8 cellular contexts compared by ENCODE assay signal in genomic region chr3:39541917-39542329, GRCh38.
DNase-seq lines count a peak whose midpoint lies in the region; TF ChIP-seq lines count a peak whose summit lies in the region.

No MANE protein-coding gene starts in this region.

- H3K4me1 ChIP-seq in OCI-LY1 (ENCODE audit: insufficient read depth, low read length, severe bottlenecking) (no peaks in the 10 kb centered on the region), fibroblast of lung (ENCODE audit: control insufficient read depth, extremely low read depth, insufficient read depth, low read length) (no peaks in the 10 kb centered on the region), smooth muscle cell (ENCODE audit: low read depth) (no peaks in the 10 kb centered on the region), ovary (ENCODE audit: insufficient read depth) (no peaks in the 10 kb centered on the region)

- H3K9ac ChIP-seq in OCI-LY1 (ENCODE audit: low read length) (no peak overlapping the region), fibroblast of lung (ENCODE audit: insufficient read depth, low read length) (no peak overlapping the region), smooth muscle cell (ENCODE audit: low read depth) (no peak overlapping the region)

- DNase-seq in NCI-H2171 treated with DMSO at 0.1 percent for 48 hours (lab: John Stamatoyannopoulos, UW) (peak; percentile 2), NCI-H2171 (lab: John Stamatoyannopoulos, UW) (no peak), fibroblast of lung (ENCODE audit: low read depth in 2 of 2) (peak; percentile 15 to 34), smooth muscle cell (lab: John Stamatoyannopoulos, UW; ENCODE audit: unreplicated experiment) (no peak), nucleus accumbens (lab: John Stamatoyannopoulos, UW) (no peak), mesenteric fat pad (ENCODE audit: low spot score) (no peak), ovary (no peak)

- TF ChIP-seq CTCF in OCI-LY1 (IDR thresholded peaks at IDR 0.05; ENCODE audit: low read length) (peak; percentile 56; the same call in 1 of the 2 replicates), fibroblast of lung (conservative IDR thresholded peaks at IDR 0.05 in 1 of 2, IDR thresholded peaks at IDR 0.05 in 1 of 2; ENCODE audit: low read depth in 1 of 2, low read length in 2 of 2) (peak; percentile 30 to 50), smooth muscle cell (IDR thresholded peaks at IDR 0.05; ENCODE audit: borderline replicate concordance, insufficient read depth, poor library complexity, severe bottlenecking) (peak; percentile 59), ovary (IDR thresholded peaks at IDR 0.05) (no peak)

- TF ChIP-seq POLR2A in ovary (IDR thresholded peaks at IDR 0.05): no peak

- H3K36me3 ChIP-seq in OCI-LY1 (ENCODE audit: insufficient read depth, low read length): no peaks in the 10 kb centered on the region
- H3K36me3 ChIP-seq in fibroblast of lung (ENCODE audit: control insufficient read depth, insufficient read depth, low read length): no peaks in the 10 kb centered on the region
- H3K36me3 ChIP-seq in smooth muscle cell (ENCODE audit: low read depth): no peaks in the 10 kb centered on the region
- no peaks in the 10 kb centered on the region for H3K36me3 ChIP-seq in ovary

- H3K4me3 ChIP-seq in OCI-LY1 (ENCODE audit: low read depth, low read length, poor library complexity, severe bottlenecking) (no peak overlapping the region), fibroblast of lung (replicated peaks in 1 of 4; ENCODE audit: control extremely low read depth in 1 of 4, insufficient read depth in 1 of 4, low read depth in 3 of 4, low read length in 4 of 4) (peak overlapping the region in 1 of 4 experiments; percentile 19), smooth muscle cell (peak overlapping the region; percentile 34), ovary (no peak overlapping the region)

- H3K9me3 ChIP-seq in OCI-LY1 (ENCODE audit: low read length) (no peaks in the 10 kb centered on the region), fibroblast of lung (ENCODE audit: control insufficient read depth, insufficient read depth, low read depth, low read length) (no peaks in the 10 kb centered on the region), smooth muscle cell (replicated peaks; ENCODE audit: low read depth) (no peaks in the 10 kb centered on the region), ovary (no peaks in the 10 kb centered on the region)

- H3K4me2 ChIP-seq in OCI-LY1 (ENCODE audit: low read length): no peak overlapping the region
- H3K4me2 ChIP-seq in fibroblast of lung (ENCODE audit: extremely low read depth, insufficient read depth, low read length): no peak overlapping the region
- peak overlapping the region; percentile 76 for H3K4me2 ChIP-seq in smooth muscle cell

- H3K79me2 ChIP-seq in OCI-LY1 (ENCODE audit: insufficient read depth, low read length) (no peaks in the 10 kb centered on the region), fibroblast of lung (ENCODE audit: control insufficient read depth, insufficient read depth, low read length) (no peaks in the 10 kb centered on the region), smooth muscle cell (ENCODE audit: low read depth) (no peaks in the 10 kb centered on the region)

- WGBS in smooth muscle cell (ENCODE audit: low lambda C conversion rate): 40% methylated on average over 5 of the region's 5 CpGs
- WGBS in ovary, 3 donors: 16 to 22% (median 21%) methylated on average over 5 of the region's 5 CpGs

- no peaks in the 10 kb centered on the region for H4K20me1 ChIP-seq in OCI-LY1 (ENCODE audit: insufficient read depth, low read length)
- no peaks in the 10 kb centered on the region for H4K20me1 ChIP-seq in fibroblast of lung (ENCODE audit: control insufficient read depth, extremely low read depth, insufficient read depth, low read length)
- no peaks in the 10 kb centered on the region for H4K20me1 ChIP-seq in smooth muscle cell (ENCODE audit: low read depth)

- no peak for TF ChIP-seq EP300 in ovary (IDR thresholded peaks at IDR 0.05)

- H3K9me2 ChIP-seq in OCI-LY1 (ENCODE audit: low read depth, low read length): no peaks in the 10 kb centered on the region

- no peak overlapping the region for H3K27ac ChIP-seq in OCI-LY1 (ENCODE audit: low read depth, low read length, poor library complexity, severe bottlenecking)
- no peak overlapping the region for H3K27ac ChIP-seq in fibroblast of lung (ENCODE audit: insufficient read depth, low read length)
- no peak overlapping the region for H3K27ac ChIP-seq in smooth muscle cell (ENCODE audit: low read depth)
- H3K27ac ChIP-seq in ovary: no peak overlapping the region

- intact Hi-C loops in ovary (cut with DNase I): no loop called here

- H3F3A ChIP-seq in OCI-LY1 (ENCODE audit: insufficient read depth, low read length) (no peaks in the 10 kb centered on the region), smooth muscle cell (ENCODE audit: low read depth) (no peaks in the 10 kb centered on the region)

- H3K27me3 ChIP-seq in OCI-LY1 (ENCODE audit: insufficient read depth, low read length): peaks cover 5% of the 10 kb centered on the region; the same call in 1 of the 2 replicates
- H3K27me3 ChIP-seq in fibroblast of lung (ENCODE audit: control insufficient read depth, insufficient read depth, low read length): no peaks in the 10 kb centered on the region
- no peaks in the 10 kb centered on the region for H3K27me3 ChIP-seq in smooth muscle cell (ENCODE audit: low read depth)
- H3K27me3 ChIP-seq in ovary: no peaks in the 10 kb centered on the region

- no peak overlapping the region for H2AFZ ChIP-seq in OCI-LY1 (ENCODE audit: low read length)
- H2AFZ ChIP-seq in fibroblast of lung (ENCODE audit: low read length): no peak overlapping the region
- H2AFZ ChIP-seq in smooth muscle cell (ENCODE audit: low read depth): peak overlapping the region; percentile 78

Comparison
In these comparisons a context has a peak if more than half of its experiments do, and no peak if none do; other contexts are left out.
1. DNase-seq: peak in NCI-H2171 treated with DMSO at 0.1 percent for 48 hours (single experiment) and fibroblast of lung (2 of 2); none in NCI-H2171 (single experiment), smooth muscle cell (single experiment), nucleus accumbens (0 of 56), mesenteric fat pad (single experiment) and ovary (0 of 5).
2. CTCF ChIP-seq: peak in OCI-LY1 (single experiment), fibroblast of lung (2 of 2) and smooth muscle cell (single experiment); none in ovary (0 of 3).